In genomic region chr3:119359476-119359998, GRCh38 we compare ENCODE assay signal across 13 cellular contexts.
DNase-seq lines count a peak whose midpoint lies in the region; ATAC-seq and TF ChIP-seq lines count a peak whose summit lies in the region.
"Had no signal": no experiment of that assay in that cellular context is flagged by ENCODE, and none has a peak within 500 bp of the region (broad histone marks: within the 10 kb centered on the region; RNA-seq: fewer than 3 reads in every experiment).

No MANE protein-coding gene starts in this region.

- H3K36me3 ChIP-seq in Caco-2 (ENCODE audit: control insufficient read depth, insufficient read depth, low read length), result no peaks in the 10 kb centered on the region
- H3K36me3 ChIP-seq in naive thymus-derived CD4-positive, alpha-beta T cell (ENCODE audit: control insufficient read depth in 2 of 3, insufficient read depth in 3 of 3, low read length in 3 of 3), result no peaks in the 10 kb centered on the region

- H3K36me3 Mint-ChIP-seq in Caco-2 (ENCODE audit: insufficient read depth, unreplicated experiment), result no peaks in the 10 kb centered on the region
- H3K36me3 Mint-ChIP-seq in naive thymus-derived CD4-positive, alpha-beta T cell, result no peaks in the 10 kb centered on the region
- no peaks in the 10 kb centered on the region for H3K36me3 Mint-ChIP-seq in activated naive CD4-positive, alpha-beta T cell treated with anti-CD3 and anti-CD28 coated beads, Interleukin-2, amount 50 U/mL, for 72 hours

- CTCF ChIA-PET in Caco-2 (lab: Charles Lee), result no interaction called here
- CTCF ChIA-PET in naive thymus-derived CD4-positive, alpha-beta T cell (lab: Charles Lee), result no interaction called here

- POLR2A ChIA-PET in Caco-2 (lab: Charles Lee), result no interaction called here
- POLR2A ChIA-PET in naive thymus-derived CD4-positive, alpha-beta T cell (lab: Charles Lee), result no interaction called here

- ATAC-seq in GM21515 (IDR thresholded peaks at IDR 0.05; ENCODE audit: unreplicated experiment), result peak; percentile 61
- peak; percentile 76 for ATAC-seq in HG03460 (IDR thresholded peaks at IDR 0.05; ENCODE audit: unreplicated experiment)
- ATAC-seq in naive thymus-derived CD4-positive, alpha-beta T cell, result no peak
- no peak for ATAC-seq in activated naive CD4-positive, alpha-beta T cell treated with anti-CD3 and anti-CD28 coated beads, Interleukin-2, amount 50 U/mL, for 72 hours
- no peak for ATAC-seq in HG03280 (IDR thresholded peaks at IDR 0.05; ENCODE audit: unreplicated experiment)

- peaks cover 18% of the 10 kb centered on the region for H3K4me1 Mint-ChIP-seq in Caco-2 (ENCODE audit: low read depth, unreplicated experiment)
- H3K4me1 Mint-ChIP-seq in naive thymus-derived CD4-positive, alpha-beta T cell, result peaks cover 0 to 6% (median 0%) of the 10 kb centered on the region in 7 donors

- H3K27ac ChIP-seq in naive thymus-derived CD4-positive, alpha-beta T cell (ENCODE audit: low read depth, low read length), result no peak overlapping the region
- H3K27ac ChIP-seq: C4-2B had no signal

- DNase-seq in Caco-2 (no peak), germinal center (ENCODE audit: low spot score) (peak; percentile 67), SW 1271 (lab: John Stamatoyannopoulos, UW) (no peak)
- DNase-seq in naive thymus-derived CD4-positive, alpha-beta T cell, result no peak
- no peak for DNase-seq in activated naive CD4-positive, alpha-beta T cell treated with anti-CD3 and anti-CD28 coated beads, Interleukin-2, amount 50 U/mL, for 72 hours (ENCODE audit: low spot score in 2 of 2)
- DNase-seq: activated CD4-positive, CD25-positive, alpha-beta regulatory T cell; activated naive CD4-positive, alpha-beta T cell; heart right ventricle; NCI-H1048 had no signal

- intact Hi-C loops in Caco-2 (cut with micrococcal nuclease; ENCODE audit: unreplicated experiment), result no loop called here
- intact Hi-C loops in naive thymus-derived CD4-positive, alpha-beta T cell (cut with micrococcal nuclease), result loop anchor here in 1 of 2 donors (10.0 kb wide), 1 partner anchor 475 kb away; no protein-coding TSS in a partner anchor

- no peaks in the 10 kb centered on the region for H3K9me3 Mint-ChIP-seq in Caco-2 (ENCODE audit: unreplicated experiment)
- no peaks in the 10 kb centered on the region for H3K9me3 Mint-ChIP-seq in naive thymus-derived CD4-positive, alpha-beta T cell
- H3K9me3 Mint-ChIP-seq in activated naive CD4-positive, alpha-beta T cell treated with anti-CD3 and anti-CD28 coated beads, Interleukin-2, amount 50 U/mL, for 72 hours, result no peaks in the 10 kb centered on the region

- no peak overlapping the region for H3K4me3 Mint-ChIP-seq in Caco-2 (ENCODE audit: unreplicated experiment)
- no peak overlapping the region for H3K4me3 Mint-ChIP-seq in naive thymus-derived CD4-positive, alpha-beta T cell

- no peak for TF ChIP-seq CTCF in Caco-2 (IDR thresholded peaks at IDR 0.05; ENCODE audit: insufficient read depth in 1 of 2, low read depth in 1 of 2, low read length in 1 of 2, severe bottlenecking in 1 of 2, unreplicated experiment in 1 of 2)

- H3K27me3 Mint-ChIP-seq in Caco-2 (ENCODE audit: insufficient read depth, unreplicated experiment), result no peaks in the 10 kb centered on the region
- H3K27me3 Mint-ChIP-seq in naive thymus-derived CD4-positive, alpha-beta T cell, result peaks cover 0 to 11% (median 0%) of the 10 kb centered on the region in 5 donors

- H3K27ac Mint-ChIP-seq in Caco-2 (ENCODE audit: unreplicated experiment), result peak overlapping the region; percentile 19
- peak overlapping the region in 1 of 9 donors; percentile 47 for H3K27ac Mint-ChIP-seq in naive thymus-derived CD4-positive, alpha-beta T cell
- no peak overlapping the region for H3K27ac Mint-ChIP-seq in activated naive CD4-positive, alpha-beta T cell treated with anti-CD3 and anti-CD28 coated beads, Interleukin-2, amount 50 U/mL, for 72 hours

- H3K27me3 ChIP-seq in Caco-2 (replicated peaks; ENCODE audit: control insufficient read depth, insufficient read depth, low read length), result no peaks in the 10 kb centered on the region
- H3K27me3 ChIP-seq in naive thymus-derived CD4-positive, alpha-beta T cell (ENCODE audit: control insufficient read depth in 2 of 2, insufficient read depth in 2 of 2, low read length in 2 of 2), result no peaks in the 10 kb centered on the region
- H3K27me3 ChIP-seq: heart right ventricle had no signal

- no peaks in the 10 kb centered on the region for H3K4me1 ChIP-seq in Caco-2
- H3K4me1 ChIP-seq in naive thymus-derived CD4-positive, alpha-beta T cell (ENCODE audit: control insufficient read depth in 2 of 2, insufficient read depth in 2 of 2, low read length in 2 of 2), result no peaks in the 10 kb centered on the region

- BruUV-seq in Caco-2 (replicated peaks; lab: Mats Ljungman, UMichigan), result no TSS peak

- no peaks in the 10 kb centered on the region for H3K9me3 ChIP-seq in Caco-2
- no peaks in the 10 kb centered on the region for H3K9me3 ChIP-seq in naive thymus-derived CD4-positive, alpha-beta T cell (ENCODE audit: control insufficient read depth in 2 of 3, low read length in 3 of 3)
- H3K9me3 ChIP-seq: heart right ventricle had no signal

- H3K4me3 ChIP-seq in Caco-2 (ENCODE audit: low read depth, low read length), result no peak overlapping the region
- H3K4me3 ChIP-seq in naive thymus-derived CD4-positive, alpha-beta T cell (ENCODE audit: low read length), result no peak overlapping the region
- H3K4me3 ChIP-seq: heart right ventricle had no signal

Comparison
In these comparisons a context has a peak if more than half of its experiments do, and no peak if none do; other contexts are left out.
1. ATAC-seq: peak in GM21515 (single experiment) and HG03460 (single experiment); none in naive thymus-derived CD4-positive, alpha-beta T cell (single experiment), activated naive CD4-positive, alpha-beta T cell treated with anti-CD3 and anti-CD28 coated beads, Interleukin-2, amount 50 U/mL, for 72 hours (0 of 2) and HG03280 (single experiment).